9 cellular contexts compared by ENCODE assay signal in the genomic region with DNA sequence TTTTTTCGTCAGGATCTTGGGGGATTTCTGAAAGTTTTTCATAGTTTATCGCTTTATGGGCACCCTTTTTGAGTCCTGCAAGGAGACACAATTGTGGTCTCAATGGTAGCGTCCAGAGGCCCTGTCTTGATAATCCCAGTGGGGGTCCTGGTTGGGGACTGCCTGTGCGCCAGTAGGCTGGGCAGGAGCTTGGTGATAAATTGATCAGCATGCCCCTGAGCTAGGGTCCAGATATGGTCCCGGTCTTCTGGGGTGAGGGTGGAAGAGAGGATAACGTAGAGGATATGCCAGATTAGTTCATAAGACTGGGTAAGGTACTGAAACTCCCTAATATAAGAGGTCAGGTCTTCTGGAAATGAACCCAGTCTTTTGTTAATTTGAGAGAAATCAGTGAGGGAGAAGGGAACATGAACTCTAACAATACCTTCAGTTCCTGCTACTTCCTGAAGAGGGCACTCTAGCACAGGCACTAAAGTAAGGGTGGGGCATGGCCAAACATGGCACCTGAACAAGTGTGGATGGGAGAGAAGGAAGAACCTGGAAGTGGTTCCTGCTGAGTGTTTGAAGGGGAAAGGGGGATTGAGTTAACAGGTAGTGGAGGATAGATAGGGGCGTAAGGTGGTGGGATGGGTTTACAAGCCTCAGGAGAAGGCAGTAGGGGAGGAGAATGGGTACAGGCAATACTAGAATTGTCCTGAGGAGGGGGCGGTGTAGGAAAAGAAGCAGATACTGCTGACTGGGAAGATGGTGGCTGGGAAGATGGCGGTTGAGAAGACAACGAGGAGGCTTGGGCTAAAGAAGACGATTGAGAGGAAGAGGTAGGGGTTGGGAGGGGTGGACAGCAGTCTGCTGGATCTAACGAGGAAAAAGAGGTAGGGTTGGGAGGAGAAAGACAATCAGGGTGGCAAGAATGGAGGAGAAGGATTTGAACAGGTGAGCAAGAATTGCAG. TPM values are rescaled to one million over a fixed set of nuclear protein-coding genes. Genes with fewer than 3 reads are reported as not detected.
DNase-seq lines count a peak whose midpoint lies in the region; ATAC-seq and TF ChIP-seq lines count a peak whose summit lies in the region.
"Had no signal": no experiment of that assay in that cellular context is flagged by ENCODE, and none has a peak within 500 bp of the region (broad histone marks: within the 10 kb centered on the region; RNA-seq: fewer than 3 reads in every experiment).

No MANE protein-coding gene starts in this region.

- no peak overlapping the region for H3K23ac ChIP-seq in H9 (ENCODE audit: insufficient read length, low read depth, low read length)

- no peaks in the 10 kb centered on the region for H4K20me1 ChIP-seq in H9 (ENCODE audit: control insufficient read depth, insufficient read depth, insufficient read length)

- H4K8ac ChIP-seq in H9 (replicated peaks; ENCODE audit: insufficient read length, low read depth, low read length): no peak overlapping the region

- H3K36me3 Mint-ChIP-seq in Calu3 (ENCODE audit: insufficient read depth, unreplicated experiment): peaks cover 27% of the 10 kb centered on the region
- peaks cover 10 to 29% (median 27%) of the 10 kb centered on the region in 3 experiments; a peak in 6 of 7 replicates for H3K36me3 Mint-ChIP-seq in H9 (ENCODE audit: insufficient read depth in 1 of 3, low read depth in 3 of 3)
- peaks cover 51% of the 10 kb centered on the region for H3K36me3 Mint-ChIP-seq in stimulated activated memory B cell treated with anti-CD40 and anti-IgM and Interleukin-4, amounts not matched to agents 10 μg/mL and 1 μg/mL and 100 μg/mL, for 72 hours

- H3K4me1 ChIP-seq in H9 (ENCODE audit: insufficient read depth, low read length): no peaks in the 10 kb centered on the region; the same call in 1 of the 2 replicates
- peaks cover 12 to 18% (median 17%) of the 10 kb centered on the region in 4 donors for H3K4me1 ChIP-seq in esophagus muscularis mucosa

- H2BK120ac ChIP-seq in H9 (ENCODE audit: low read depth, low read length, poor library complexity, severe bottlenecking): no peak overlapping the region

- no peaks in the 10 kb centered on the region for H3K23me2 ChIP-seq in H9 (ENCODE audit: insufficient read length, low read depth, low read length, poor library complexity, severe bottlenecking)

- DNase-seq in Calu3 (peak; percentile 36), H9 (peak; percentile 53), NCI-H524 (lab: John Stamatoyannopoulos, UW) (peak; percentile 45 to 65), esophagus muscularis mucosa (ENCODE audit: extremely low spot score) (no peak)
- DNase-seq in activated CD4-positive, alpha-beta T cell treated with anti-CD3 and anti-CD28 coated beads, Interleukin-2, amount 50 U/mL, for 4 hours: peak; percentile 26 to 29
- peak; percentile 22 for DNase-seq in stimulated activated CD4-positive, alpha-beta T cell treated with anti-CD3 and anti-CD28 coated beads, Interleukin-2, amount 100 ng/mL, for 4 hours (ENCODE audit: low read depth)

- peaks cover 6 to 49% (median 26%) of the 10 kb centered on the region in 4 donors for H3K36me3 ChIP-seq in esophagus muscularis mucosa

- no peak overlapping the region for H3K27ac ChIP-seq in H9 (ENCODE audit: insufficient read length, low read depth, low read length)
- no peak overlapping the region for H3K27ac ChIP-seq in esophagus muscularis mucosa (replicated peaks in 1 of 4)
- H3K27ac ChIP-seq: skin epidermis had no signal

- H3K79me1 ChIP-seq in H9 (ENCODE audit: insufficient read depth, low read depth, low read length, poor library complexity, severe bottlenecking): no peaks in the 10 kb centered on the region

- no peak overlapping the region for H2BK20ac ChIP-seq in H9 (ENCODE audit: low read depth, low read length, poor library complexity, severe bottlenecking)

- WGBS in H9 (ENCODE audit: extremely low coverage, insufficient read length, low lambda C conversion rate): no CpG with 5 or more reads among the region's 12 CpGs
- whole genome bisulfite sequencing in esophagus muscularis mucosa: 96% methylated on average over 12 of the region's 12 CpGs

- H2BK15ac ChIP-seq in H9 (ENCODE audit: low read depth, low read length): no peak overlapping the region

- H3K9ac ChIP-seq in H9 (ENCODE audit: extremely low read depth, insufficient read length, low read length): no peak overlapping the region

- H4K5ac ChIP-seq in H9 (ENCODE audit: insufficient read length, low read depth, low read length): no peak overlapping the region

- no peaks in the 10 kb centered on the region for H3K27me3 ChIP-seq in H9 (ENCODE audit: insufficient read depth, low read length)
- no peaks in the 10 kb centered on the region for H3K27me3 ChIP-seq in esophagus muscularis mucosa

- H3K9me3 ChIP-seq in H9 (ENCODE audit: control insufficient read depth, low read depth, low read length) (no peaks in the 10 kb centered on the region), esophagus muscularis mucosa (no peaks in the 10 kb centered on the region)

- intact Hi-C loops in Calu3 (cut with micrococcal nuclease; ENCODE audit: unreplicated experiment): loop anchor here (2.0 kb wide), 1 partner anchor 31 kb away; no protein-coding TSS in a partner anchor
- intact Hi-C loops in esophagus muscularis mucosa (cut with DNase I): loop anchor here (5.0 kb wide), 1 partner anchor 33 kb away; no protein-coding TSS in a partner anchor

- H3K4ac ChIP-seq in H9 (ENCODE audit: low read depth, low read length): no peak overlapping the region

- no peak overlapping the region for H2AFZ ChIP-seq in H9 (ENCODE audit: low read length)

- ATAC-seq in HG02623 (IDR thresholded peaks at IDR 0.05; ENCODE audit: unreplicated experiment): no peak
- no peak for ATAC-seq in stimulated activated memory B cell treated with anti-CD40 and anti-IgM and Interleukin-4, amounts not matched to agents 10 μg/mL and 1 μg/mL and 100 μg/mL, for 72 hours

- no peak overlapping the region for H4K91ac ChIP-seq in H9 (ENCODE audit: insufficient read length, low read depth, low read length)

- CTCF ChIA-PET in Calu3 (lab: Charles Lee): no interaction called here

- H2BK5ac ChIP-seq in H9 (ENCODE audit: insufficient read length, low read length): no peak overlapping the region

- H3K27ac Mint-ChIP-seq in Calu3 (ENCODE audit: unreplicated experiment) (peak overlapping the region; percentile 10), H9 (peak overlapping the region in 1 of 3 experiments; percentile 10; a peak in 1 of 7 replicates)
- H3K27ac Mint-ChIP-seq in stimulated activated memory B cell treated with anti-CD40 and anti-IgM and Interleukin-4, amounts not matched to agents 10 μg/mL and 1 μg/mL and 100 μg/mL, for 72 hours: no peak overlapping the region

- H3T11ph ChIP-seq in H9 (ENCODE audit: low read length): no peak overlapping the region

- H2AK5ac ChIP-seq in H9 (ENCODE audit: insufficient read length, low read length): no peak overlapping the region

- H2BK12ac ChIP-seq in H9 (ENCODE audit: insufficient read length, low read depth, low read length): no peak overlapping the region

- no TSS peak for BruUV-seq in Calu3 (replicated peaks; lab: Mats Ljungman, UMichigan)

- H3K9me3 Mint-ChIP-seq in Calu3 (ENCODE audit: low read depth, unreplicated experiment): peaks cover 4% of the 10 kb centered on the region
- no peaks in the 10 kb centered on the region; a peak in 1 of 5 replicates for H3K9me3 Mint-ChIP-seq in H9
- H3K9me3 Mint-ChIP-seq in stimulated activated memory B cell treated with anti-CD40 and anti-IgM and Interleukin-4, amounts not matched to agents 10 μg/mL and 1 μg/mL and 100 μg/mL, for 72 hours: no peaks in the 10 kb centered on the region

- H3K4me3 Mint-ChIP-seq in Calu3 (ENCODE audit: low read depth, unreplicated experiment) (no peak overlapping the region), H9 (no peak overlapping the region)
- no peak overlapping the region for H3K4me3 Mint-ChIP-seq in stimulated activated memory B cell treated with anti-CD40 and anti-IgM and Interleukin-4, amounts not matched to agents 10 μg/mL and 1 μg/mL and 100 μg/mL, for 72 hours

- H3K4me1 Mint-ChIP-seq in Calu3 (ENCODE audit: low read depth, unreplicated experiment) (peaks cover 34% of the 10 kb centered on the region), H9 (peaks cover 3% of the 10 kb centered on the region in 2 experiments)
- peaks cover 43% of the 10 kb centered on the region for H3K4me1 Mint-ChIP-seq in stimulated activated memory B cell treated with anti-CD40 and anti-IgM and Interleukin-4, amounts not matched to agents 10 μg/mL and 1 μg/mL and 100 μg/mL, for 72 hours

- no peak overlapping the region for H3K56ac ChIP-seq in H9 (ENCODE audit: insufficient read length, low read depth, low read length)

- no peak overlapping the region for H3K18ac ChIP-seq in H9 (ENCODE audit: insufficient read length, low read depth, low read length)

- no peak for TF ChIP-seq POLR2A in esophagus muscularis mucosa (IDR thresholded peaks at IDR 0.05; ENCODE audit: low read depth)

- no peak for TF ChIP-seq EP300 in esophagus muscularis mucosa (IDR thresholded peaks at IDR 0.05)

- H3K14ac ChIP-seq in H9 (ENCODE audit: insufficient read depth, low read length): no peak overlapping the region

- H3K27me3 Mint-ChIP-seq in Calu3 (ENCODE audit: unreplicated experiment) (no peaks in the 10 kb centered on the region), H9 (ENCODE audit: low read depth) (no peaks in the 10 kb centered on the region)
- no peaks in the 10 kb centered on the region for H3K27me3 Mint-ChIP-seq in stimulated activated memory B cell treated with anti-CD40 and anti-IgM and Interleukin-4, amounts not matched to agents 10 μg/mL and 1 μg/mL and 100 μg/mL, for 72 hours

- no peak overlapping the region for H3K4me2 ChIP-seq in H9 (ENCODE audit: insufficient read depth, insufficient read length, low read length)

- TF ChIP-seq CTCF in Calu3 (IDR thresholded peaks at IDR 0.05; ENCODE audit: unreplicated experiment) (peak; percentile 51), H9 (conservative IDR thresholded peaks at IDR 0.05) (peak; percentile 81), esophagus muscularis mucosa (IDR thresholded peaks at IDR 0.05) (peak; percentile 24 to 67 (median 32))

- H3K79me2 ChIP-seq in H9 (ENCODE audit: insufficient read depth, low read length): no peaks in the 10 kb centered on the region

- no peak overlapping the region for H3K4me3 ChIP-seq in esophagus muscularis mucosa
- H3K4me3 ChIP-seq: skin epidermis had no signal

RNA-seq across cellular contexts. Expression of a gene that starts 33.8 kb away (rescaled TPM):
- 8.0 and 9.4 TPM in 2 replicates for total RNA-seq in Calu3 (2022)
- total RNA-seq in H9 (2021): 0.20 and 0.22 TPM in 2 replicates
- 1 to 10 TPM; 1.5 to 4.2 (median 2.0) TPM for total RNA-seq in esophagus muscularis mucosa

RNA-seq across cellular contexts. Expression of a gene that starts 46.8 kb away (rescaled TPM):
- total RNA-seq in Calu3 (2022) (37.0 and 40.9 TPM in 2 replicates), H9 (2021) (49.9 and 50.6 TPM in 2 replicates), esophagus muscularis mucosa (10 to 100 TPM; 22.1 to 35.3 (median 23.7) TPM)
